In genomic region chr3:72888546-72889309, GRCh38 we compare ENCODE assay signal across 8 cellular contexts. TPM values are rescaled to one million over a fixed set of nuclear protein-coding genes. Genes with fewer than 3 reads are reported as not detected.
DNase-seq lines count a peak whose midpoint lies in the region; ATAC-seq and TF ChIP-seq lines count a peak whose summit lies in the region.

No MANE protein-coding gene starts in this region.

- no peaks in the 10 kb centered on the region for H3K79me2 ChIP-seq in Karpas-422 (ENCODE audit: low read length)

- no peak overlapping the region for H3K9ac ChIP-seq in Karpas-422 (ENCODE audit: low read length)

- H4K20me1 ChIP-seq in Karpas-422 (ENCODE audit: insufficient read depth, low read depth, low read length), result no peaks in the 10 kb centered on the region

- no peaks in the 10 kb centered on the region for H3K27me3 ChIP-seq in BE2C
- 0 out of 2 replicates have a peak, but pooled peaks cover 3% of the 10 kb centered on the region for H3K27me3 ChIP-seq in Karpas-422 (ENCODE audit: low read length)
- H3K27me3 ChIP-seq in muscle layer of duodenum (ENCODE audit: low read depth, low read length), result peaks cover 7% of the 10 kb centered on the region

- peak overlapping the region; percentile 52 for H3K4me3 ChIP-seq in BE2C (ENCODE audit: low read depth, low read length)
- H3K4me3 ChIP-seq in Karpas-422 (ENCODE audit: low read length), result no peak overlapping the region
- peak overlapping the region; percentile 54 to 66 for H3K4me3 ChIP-seq in muscle layer of duodenum (ENCODE audit: low read depth in 1 of 2, low read length in 2 of 2)

- no peaks in the 10 kb centered on the region for H3K36me3 ChIP-seq in BE2C
- H3K36me3 ChIP-seq in Karpas-422 (ENCODE audit: insufficient read depth, low read length), result no peaks in the 10 kb centered on the region
- H3K36me3 ChIP-seq in muscle layer of duodenum (ENCODE audit: control insufficient read depth in 1 of 2, insufficient read depth in 2 of 2, low read length in 2 of 2), result peaks cover 0 to 8% of the 10 kb centered on the region in 2 donors

- ATAC-seq in left lobe of liver, result no peak

- DNase-seq in BE2C, result no peak
- no peak for DNase-seq in Karpas-422
- DNase-seq in left lobe of liver (ENCODE audit: low spot score), result no peak
- no peak for DNase-seq in NCI-H1930 (lab: John Stamatoyannopoulos, UW)
- no peak for DNase-seq in NCI-H2029 treated with DMSO at 0.1 percent for 48 hours (lab: John Stamatoyannopoulos, UW)
- DNase-seq in NK-92 (lab: John Stamatoyannopoulos, UW; ENCODE audit: unreplicated experiment), result no peak

- H3K9me2 ChIP-seq in Karpas-422 (replicated peaks; ENCODE audit: insufficient read depth, low read length), result no peaks in the 10 kb centered on the region

- no peaks in the 10 kb centered on the region for H3K9me3 ChIP-seq in BE2C
- H3K9me3 ChIP-seq in Karpas-422 (ENCODE audit: low read length), result no peaks in the 10 kb centered on the region
- no peaks in the 10 kb centered on the region for H3K9me3 ChIP-seq in muscle layer of duodenum (ENCODE audit: control insufficient read depth in 1 of 2, low read length in 2 of 2)

- H3K4me2 ChIP-seq in Karpas-422 (ENCODE audit: low read depth, low read length, poor library complexity, severe bottlenecking), result peak overlapping the region; percentile 43

- peaks cover 4% of the 10 kb centered on the region for H3K4me1 ChIP-seq in BE2C
- peaks cover 8% of the 10 kb centered on the region for H3K4me1 ChIP-seq in Karpas-422 (ENCODE audit: low read length)
- H3K4me1 ChIP-seq in muscle layer of duodenum (ENCODE audit: control insufficient read depth in 1 of 2, insufficient read depth in 2 of 2, low read length in 2 of 2), result peaks cover 0 to 29% of the 10 kb centered on the region in 2 donors

- H2AFZ ChIP-seq in Karpas-422 (ENCODE audit: low read length), result no peak overlapping the region

- no peak overlapping the region for H3K27ac ChIP-seq in Karpas-422 (ENCODE audit: low read length)
- peak overlapping the region; percentile 54 for H3K27ac ChIP-seq in cingulate gyrus (ENCODE audit: low read depth, low read length)
- no peak overlapping the region for H3K27ac ChIP-seq in muscle layer of duodenum (ENCODE audit: low read length)

- no peak for TF ChIP-seq CTCF in BE2C (IDR thresholded peaks at IDR 0.05; ENCODE audit: low read depth, low read length)

RNA-seq across cellular contexts. Expression of gene GXYLT2, which starts 0.9 kb away (rescaled TPM):
- not detected for polyA plus RNA-seq in BE2C (2012; ENCODE audit: insufficient read depth, insufficient read length, low read depth)
- total RNA-seq in Karpas-422 (2014; rRNA removed; shearing (Covaris generic); ENCODE audit: low replicate concordance), result not detected in 2 replicates
- 0.20 TPM for total RNA-seq in left lobe of liver

RNA-seq across cellular contexts. Expression of gene SHQ1, which starts 40.5 kb away (rescaled TPM):
- polyA plus RNA-seq in BE2C (2012; ENCODE audit: insufficient read depth, insufficient read length, low read depth), result 48.4 TPM
- 11.5 and 22.3 TPM in 2 replicates for total RNA-seq in Karpas-422 (2014; rRNA removed; shearing (Covaris generic); ENCODE audit: low replicate concordance)
- 8.7 TPM for total RNA-seq in left lobe of liver
